9 cellular contexts compared by ENCODE assay signal in the genomic region with DNA sequence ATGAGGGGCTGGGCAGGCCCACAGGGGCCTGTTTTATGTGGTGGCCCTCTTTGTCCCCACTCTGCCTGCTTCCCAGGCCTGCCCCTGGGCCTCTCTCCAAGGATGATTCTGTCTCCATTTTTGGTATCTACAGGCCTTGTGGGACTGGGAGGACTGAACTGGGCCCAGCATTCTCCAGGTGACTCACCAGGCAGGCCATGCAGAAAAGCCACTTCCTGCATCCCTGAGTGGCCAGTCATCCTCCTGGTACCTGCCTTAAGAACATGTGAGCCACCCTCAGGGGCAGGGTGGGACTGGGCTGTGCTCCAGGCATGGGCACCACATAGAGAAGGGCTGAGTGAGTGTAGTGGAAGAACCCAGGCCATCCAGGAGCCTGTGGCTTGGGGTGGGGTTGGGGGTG. TPM values are rescaled to one million over a fixed set of nuclear protein-coding genes. Genes with fewer than 3 reads are reported as not detected.
DNase-seq lines count a peak whose midpoint lies in the region; ATAC-seq, FAIRE-seq and TF ChIP-seq lines count a peak whose summit lies in the region.
"Had no signal": no experiment of that assay in that cellular context is flagged by ENCODE, and none has a peak within 500 bp of the region (broad histone marks: within the 10 kb centered on the region; RNA-seq: fewer than 3 reads in every experiment).

No MANE protein-coding gene starts in this region.

- FAIRE-seq in D721Med (lab: Jason Lieb, UNC), result no peak

- TF ChIP-seq CTCF in epithelial cell of proximal tubule (conservative IDR thresholded peaks at IDR 0.05; ENCODE audit: low read depth, low read length), result no peak
- no peak for TF ChIP-seq CTCF in D721Med (IDR thresholded peaks at IDR 0.05; ENCODE audit: insufficient read depth, missing control alignments)

- DNase-seq in GM04504 (ENCODE audit: low read depth), result peak; percentile 97
- peak; percentile 38 for DNase-seq in NCI-H460 (ENCODE audit: extremely low read depth, low read depth)
- peak; percentile 97 for DNase-seq in epithelial cell of proximal tubule (ENCODE audit: low read depth)
- no peak for DNase-seq in sciatic nerve (ENCODE audit: low spot score)
- DNase-seq in HuH-7.5 (ENCODE audit: low spot score), result no peak
- DNase-seq in D721Med (ENCODE audit: insufficient read length, low spot score), result no peak
- DNase-seq in globus pallidus (ENCODE audit: low spot score), result no peak
- DNase-seq: activated naive CD4-positive, alpha-beta T cell had no signal

- intact Hi-C loops in sciatic nerve (cut with DNase I), result no loop called here

- no peak overlapping the region for H3K4me3 ChIP-seq in epithelial cell of proximal tubule (ENCODE audit: low read depth, low read length)

- ATAC-seq in sciatic nerve (peak; percentile 16), HG02885 (IDR thresholded peaks at IDR 0.05; ENCODE audit: poor library complexity, unreplicated experiment) (no peak)

RNA-seq across cellular contexts. Expression of a gene that starts 20.0 kb away (rescaled TPM):
- 69.1 and 69.3 TPM in 2 replicates for total RNA-seq in NCI-H460 (2014; rRNA removed; shearing (Covaris generic))
- polyA plus RNA-seq in NCI-H460 (2014; cell fraction: nucleus; rRNA removed), result 49.7 and 61.3 TPM in 2 replicates
- total RNA-seq in epithelial cell of proximal tubule (64.2 and 74.8 TPM in 2 replicates), sciatic nerve (35.9 TPM)

Comparison
In these comparisons a context has a peak if more than half of its experiments do, and no peak if none do; other contexts are left out.
1. DNase-seq: peak in GM04504 (single experiment), NCI-H460 (single experiment) and epithelial cell of proximal tubule (single experiment); none in sciatic nerve (single experiment), HuH-7.5 (single experiment), D721Med (single experiment) and globus pallidus (single experiment).